Comparison of ENCODE assay signal across 6 cellular contexts in genomic region chr12:45088608-45089007, GRCh38. TPM values are rescaled to one million over a fixed set of nuclear protein-coding genes. Genes with fewer than 3 reads are reported as not detected.
"Had no signal": no experiment of that assay in that cellular context is flagged by ENCODE, and none has a peak within 500 bp of the region (broad histone marks: within the 10 kb centered on the region; RNA-seq: fewer than 3 reads in every experiment).

No MANE protein-coding gene starts in this region.

- H2AFZ ChIP-seq: GM23248 had no signal

- H3K4me3 Mint-ChIP-seq: H9 had no signal

- H3K9ac ChIP-seq: GM23248 had no signal

- DNase-seq: GM23248, H9, HCEC 1CT, IMR-90 had no signal

- H3K27ac Mint-ChIP-seq: H9 had no signal

- H3K27ac ChIP-seq: GM23248 had no signal

- H3K4me3 ChIP-seq: GM23248 had no signal

RNA-seq across cellular contexts. Expression of gene DBX2, which starts 37.7 kb away (rescaled TPM):
- total RNA-seq: GM23248, H1, H9, HT-29, IMR-90 had no signal
- polyA plus RNA-seq: GM23248, IMR-90 had no signal
